ENCODE assay signal across 8 cellular contexts in genomic region chr12:54358620-54358944, GRCh38. TPM values are rescaled to one million over a fixed set of nuclear protein-coding genes. Genes with fewer than 3 reads are reported as not detected.
DNase-seq lines count a peak whose midpoint lies in the region; ATAC-seq, FAIRE-seq and TF ChIP-seq lines count a peak whose summit lies in the region.

No MANE protein-coding gene starts in this region.

- dilution Hi-C loops in keratinocyte (cut with MboI; ENCODE audit: extremely low pct_ligation_motif_present, low sequenced_read_pairs): no loop called here

- TF ChIP-seq POLR2A in HCT116 (IDR thresholded peaks at IDR 0.05; ENCODE audit: borderline replicate concordance, extremely low read depth, insufficient read depth, insufficient read length) (no peak), adrenal gland (IDR thresholded peaks at IDR 0.05) (no peak)

- no peaks in the 10 kb centered on the region for H3K9me1 ChIP-seq in keratinocyte (ENCODE audit: control insufficient read depth, extremely low read depth, insufficient read depth, low read length)

- H3K9me2 ChIP-seq in HCT116 (ENCODE audit: insufficient read depth): no peaks in the 10 kb centered on the region

- H3K79me2 ChIP-seq in HCT116 (ENCODE audit: insufficient read depth, low read length): no peaks in the 10 kb centered on the region
- no peaks in the 10 kb centered on the region for H3K79me2 ChIP-seq in keratinocyte (ENCODE audit: control insufficient read depth, insufficient read depth, low read length)

- peaks cover 3% of the 10 kb centered on the region for H3K36me3 Mint-ChIP-seq in activated CD4-positive, alpha-beta T cell treated with anti-CD3 and anti-CD28 coated beads, Interleukin-2, amount 10 ng/mL, durations not matched to agents 24 days and 14 days (ENCODE audit: low read depth)

- H4K20me1 ChIP-seq in HCT116 (ENCODE audit: insufficient read depth) (no peaks in the 10 kb centered on the region), keratinocyte (ENCODE audit: control insufficient read depth, extremely low read depth, insufficient read depth, low read length) (no peaks in the 10 kb centered on the region)

- TF ChIP-seq CTCF in HCT116 (IDR thresholded peaks at IDR 0.05 in 2 of 3, conservative IDR thresholded peaks at IDR 0.05 in 1 of 3; ENCODE audit: borderline replicate concordance in 1 of 3, insufficient read depth in 1 of 3, low read depth in 2 of 3, low read length in 2 of 3): no peak
- no peak for TF ChIP-seq CTCF in adrenal gland (IDR thresholded peaks at IDR 0.05)
- no peak for TF ChIP-seq CTCF in keratinocyte (optimal IDR thresholded peaks at IDR 0.05 in 1 of 3, IDR thresholded peaks at IDR 0.05 in 1 of 3, conservative IDR thresholded peaks at IDR 0.05 in 1 of 3; ENCODE audit: extremely low read depth in 1 of 3, insufficient read depth in 2 of 3, low read length in 3 of 3)

- H2AFZ ChIP-seq in HCT116 (ENCODE audit: low read depth, low read length, poor library complexity, severe bottlenecking) (no peak overlapping the region), keratinocyte (ENCODE audit: control insufficient read depth, low read length) (peak overlapping the region; percentile 92)

- H3K27ac ChIP-seq in HCT116 (ENCODE audit: low read depth, low read length): peak overlapping the region; percentile 61
- H3K27ac ChIP-seq in adrenal gland: peak overlapping the region in 3 of 5 donors; percentile 93 to 96 (median 96)
- peak overlapping the region; percentile 93 for H3K27ac ChIP-seq in keratinocyte (ENCODE audit: control insufficient read depth, insufficient read depth, low read length)
- H3K27ac ChIP-seq in substantia nigra (ENCODE audit: low read depth, low read length, poor library complexity, severe bottlenecking): peak overlapping the region; percentile 96

- intact Hi-C loops in HCT116 (cut with micrococcal nuclease): loop anchor here (2.0 kb wide), 1 partner anchor 72 kb away; no protein-coding TSS in a partner anchor
- intact Hi-C loops in adrenal gland (cut with DNase I): no loop called here
- intact Hi-C loops in activated CD4-positive, alpha-beta T cell treated with anti-CD3 and anti-CD28 coated beads, Interleukin-2, amount 10 ng/mL, durations not matched to agents 24 days and 14 days (cut with micrococcal nuclease): no loop called here

- CTCF ChIA-PET in HCT116 (lab: Charles Lee): interaction anchor here (0.8 to 3.3 kb wide), 17 partner anchors 10 to 341 kb away, joined by 3 to 27 read pairs (median 7); partner anchors contain the start of gene COPZ1

- H3K27me3 ChIP-seq in HCT116 (ENCODE audit: insufficient read depth, low read length) (no peaks in the 10 kb centered on the region), adrenal gland (no peaks in the 10 kb centered on the region), keratinocyte (ENCODE audit: control insufficient read depth, extremely low read depth, insufficient read depth, low read length) (no peaks in the 10 kb centered on the region)

- H3K9ac ChIP-seq in HCT116 (ENCODE audit: low read length) (peak overlapping the region; percentile 76), keratinocyte (ENCODE audit: control insufficient read depth, extremely low read depth, insufficient read depth, low read length) (peak overlapping the region; percentile 98)

- TSS peak; percentile 51 for BruUV-seq in HCT116 (replicated peaks; lab: Mats Ljungman, UMichigan)

- no peak overlapping the region for H3K27ac Mint-ChIP-seq in activated CD4-positive, alpha-beta T cell treated with anti-CD3 and anti-CD28 coated beads, Interleukin-2, amount 10 ng/mL, durations not matched to agents 24 days and 14 days

- H3K4me1 ChIP-seq in HCT116 (ENCODE audit: control insufficient read depth in 1 of 2, insufficient read depth in 2 of 2, low read length in 2 of 2) (peaks cover 26 to 36% of the 10 kb centered on the region in 2 experiments), adrenal gland (replicated peaks in 1 of 2) (peaks cover 14 to 26% of the 10 kb centered on the region in 2 donors), keratinocyte (ENCODE audit: control insufficient read depth, extremely low read depth, insufficient read depth, low read length) (peaks cover 25% of the 10 kb centered on the region)

- H3K36me3 ChIP-seq in HCT116 (ENCODE audit: control insufficient read depth in 1 of 2, insufficient read depth in 2 of 2, low read length in 2 of 2): no peaks in the 10 kb centered on the region
- no peaks in the 10 kb centered on the region for H3K36me3 ChIP-seq in adrenal gland (replicated peaks in 1 of 2)
- no peaks in the 10 kb centered on the region for H3K36me3 ChIP-seq in keratinocyte (ENCODE audit: control insufficient read depth in 2 of 2, extremely low read depth in 1 of 2, insufficient read depth in 2 of 2, low read length in 2 of 2)

- H3K4me3 ChIP-seq in HCT116 (replicated peaks in 1 of 2; ENCODE audit: low read depth in 1 of 2, low read length in 2 of 2) (peak overlapping the region; percentile 49 to 68), adrenal gland (peak overlapping the region; percentile 1 to 69 (median 54)), keratinocyte (ENCODE audit: control insufficient read depth in 2 of 3, extremely low read depth in 1 of 3, insufficient read depth in 2 of 3, low read depth in 1 of 3, low read length in 3 of 3) (peak overlapping the region; percentile 48 to 92 (median 88))

- ATAC-seq in HCT116: peak; percentile 0; the same call in 1 of the 2 replicates
- ATAC-seq in HG03354 (IDR thresholded peaks at IDR 0.05; ENCODE audit: poor library complexity, severe bottlenecking, unreplicated experiment): no peak

- no peak for TF ChIP-seq RAD21 in HCT116 (IDR thresholded peaks at IDR 0.05; ENCODE audit: low read depth)

- POLR2A ChIA-PET in HCT116 (lab: Charles Lee): interaction anchor here (0.7 to 2.1 kb wide), 10 partner anchors 12 to 107 kb away, joined by 3 to 14 read pairs (median 5); partner anchors contain the start of genes CBX5, COPZ1 and HNRNPA1

- H3K9me3 ChIP-seq in HCT116 (ENCODE audit: control insufficient read depth in 1 of 2, insufficient read depth in 1 of 2, low read depth in 1 of 2, low read length in 2 of 2) (no peaks in the 10 kb centered on the region), adrenal gland (replicated peaks in 1 of 3) (no peaks in the 10 kb centered on the region), keratinocyte (ENCODE audit: control insufficient read depth, low read depth, low read length) (no peaks in the 10 kb centered on the region)

- WGBS in adrenal gland, 4 donors: 2 to 7% (median 4%) methylated on average over 7 of the region's 7 CpGs

- no peaks in the 10 kb centered on the region for H3K9me3 Mint-ChIP-seq in activated CD4-positive, alpha-beta T cell treated with anti-CD3 and anti-CD28 coated beads, Interleukin-2, amount 10 ng/mL, durations not matched to agents 24 days and 14 days

- H3K27me3 Mint-ChIP-seq in activated CD4-positive, alpha-beta T cell treated with anti-CD3 and anti-CD28 coated beads, Interleukin-2, amount 10 ng/mL, durations not matched to agents 24 days and 14 days: no peaks in the 10 kb centered on the region

- FAIRE-seq in keratinocyte (lab: Jason Lieb, UNC): no peak

- RAD21 ChIA-PET in HCT116 (lab: Charles Lee; ENCODE audit: low non-redundant PET in 1 of 2, low total read pairs in 2 of 2, uncharacterized antibody in 2 of 2, unreplicated experiment in 2 of 2): interaction anchor here (0.6 to 1.2 kb wide), 4 partner anchors 11 to 361 kb away, joined by 3 to 5 read pairs (median 4); partner anchors contain the start of gene HNRNPA1 (in 1 of the 2)

- H3K4me2 ChIP-seq in HCT116 (ENCODE audit: low read length) (peak overlapping the region; percentile 97), keratinocyte (ENCODE audit: control insufficient read depth, extremely low read depth, insufficient read depth, low read depth, low read length) (peak overlapping the region; percentile 100)

- DNase-seq in HCT116 (ENCODE audit: low read depth, low spot score) (no peak), adrenal gland (no peak), keratinocyte (ENCODE audit: low read depth, low spot score) (no peak), substantia nigra (lab: John Stamatoyannopoulos, UW) (peak in 1 of 49 donors; percentile 60), cerebellum (ENCODE audit: low spot score) (no peak), NCI-H2107 treated with DMSO at 0.1 percent for 48 hours (lab: John Stamatoyannopoulos, UW; ENCODE audit: unreplicated experiment) (no peak)
- no peak for DNase-seq in activated CD4-positive, alpha-beta T cell treated with anti-CD3 and anti-CD28 coated beads, Interleukin-2, amount 10 ng/mL, durations not matched to agents 24 days and 14 days

- no peak overlapping the region for H3K4me3 Mint-ChIP-seq in activated CD4-positive, alpha-beta T cell treated with anti-CD3 and anti-CD28 coated beads, Interleukin-2, amount 10 ng/mL, durations not matched to agents 24 days and 14 days

- peaks cover 23% of the 10 kb centered on the region for H3K4me1 Mint-ChIP-seq in activated CD4-positive, alpha-beta T cell treated with anti-CD3 and anti-CD28 coated beads, Interleukin-2, amount 10 ng/mL, durations not matched to agents 24 days and 14 days

RNA-seq across cellular contexts. Expression of gene GPR84, which starts 5.7 kb away (rescaled TPM):
- total RNA-seq in HCT116 (2021; ENCODE audit: unreplicated experiment): not detected
- 0.05 and 0.17 TPM in 2 replicates for polyA plus RNA-seq in HCT116 (2012)
- total RNA-seq in adrenal gland: 1 to 10 TPM in 5 of 8 donors, under 1 TPM in 3; 0.18 to 6.8 (median 1.3) TPM
- 1 to 10 TPM in 1 of 3 donors, under 1 TPM in 2; 0.56 to 1.3 (median 0.93) TPM for polyA plus RNA-seq in adrenal gland
- 0.08 to 0.17 TPM (median 0.12 TPM) in 3 replicates for polyA plus RNA-seq in keratinocyte
- polyA plus RNA-seq in keratinocyte (2011; ENCODE audit: low read depth): 0.39 TPM
- not detected in 2 replicates for polyA plus RNA-seq in keratinocyte (2011; cell fraction: cytosol; rRNA removed)
- 1.2 and 1.7 TPM in 2 replicates for polyA plus RNA-seq in keratinocyte (2011; cell fraction: nucleus; rRNA removed)
- polyA plus RNA-seq in keratinocyte (2012; ENCODE audit: low replicate concordance): 0.07 and 0.93 TPM in 2 replicates
- polyA minus RNA-seq in keratinocyte: 0.70 TPM in 1 of 3 replicates, not detected in the others
- polyA minus RNA-seq in keratinocyte (2011; cell fraction: cytosol; rRNA and poly(A)+ RNA removed): not detected
- 0.21 and 0.39 TPM in 2 replicates for polyA minus RNA-seq in keratinocyte (2011; cell fraction: nucleus; rRNA and poly(A)+ RNA removed)
- total RNA-seq in cerebellum: 0.36 TPM
- 1.5 TPM in 2 replicates for total RNA-seq in activated CD4-positive, alpha-beta T cell treated with anti-CD3 and anti-CD28 coated beads, Interleukin-2, amount 10 ng/mL, durations not matched to agents 24 days and 14 days

RNA-seq across cellular contexts. Expression of gene ZNF385A, which starts 26.0 kb away (rescaled TPM):
- total RNA-seq in HCT116 (2021; ENCODE audit: unreplicated experiment): 34.7 TPM
- polyA plus RNA-seq in HCT116 (2012): 32.1 and 34.1 TPM in 2 replicates
- 10 to 100 TPM in 6 of 8 donors, 1 to 10 TPM in 2; 6.5 to 38.2 (median 13.1) TPM for total RNA-seq in adrenal gland
- polyA plus RNA-seq in adrenal gland: 10 to 100 TPM in 2 of 3 donors, 1 to 10 TPM in 1; 2.7 to 28.0 (median 24.3) TPM
- polyA plus RNA-seq in keratinocyte: 11.4 to 20.1 TPM (median 13.3 TPM) in 3 replicates
- 64.8 TPM for polyA plus RNA-seq in keratinocyte (2011; ENCODE audit: low read depth)
- polyA plus RNA-seq in keratinocyte (2011; cell fraction: cytosol; rRNA removed): 18.1 and 42.4 TPM in 2 replicates
- polyA plus RNA-seq in keratinocyte (2011; cell fraction: nucleus; rRNA removed): 25.2 and 35.8 TPM in 2 replicates
- polyA plus RNA-seq in keratinocyte (2012; ENCODE audit: low replicate concordance): 77.0 and 80.7 TPM in 2 replicates
- polyA minus RNA-seq in keratinocyte: 16.2 to 88.2 TPM (median 23.5 TPM) in 3 replicates
- polyA minus RNA-seq in keratinocyte (2011; cell fraction: cytosol; rRNA and poly(A)+ RNA removed): 58.1 TPM
- 26.4 and 36.5 TPM in 2 replicates for polyA minus RNA-seq in keratinocyte (2011; cell fraction: nucleus; rRNA and poly(A)+ RNA removed)
- total RNA-seq in cerebellum: 1.7 TPM
- total RNA-seq in activated CD4-positive, alpha-beta T cell treated with anti-CD3 and anti-CD28 coated beads, Interleukin-2, amount 10 ng/mL, durations not matched to agents 24 days and 14 days: 0.84 and 1.2 TPM in 2 replicates

RNA-seq across cellular contexts. Expression of gene COPZ1, which starts 33.7 kb away (rescaled TPM):
- total RNA-seq in HCT116 (2021; ENCODE audit: unreplicated experiment) (191 TPM), adrenal gland (100 to 1,000 TPM in 7 of 8 donors, 10 to 100 TPM in 1; 95.2 to 183 (median 152) TPM), cerebellum (52.3 TPM)
- 169 and 175 TPM in 2 replicates for polyA plus RNA-seq in HCT116 (2012)
- polyA plus RNA-seq in adrenal gland (100 to 1,000 TPM in 1 of 3 donors, 10 to 100 TPM in 2; 54.7 to 252 (median 80.9) TPM), keratinocyte (208 to 280 TPM (median 237 TPM) in 3 replicates)
- 136 TPM for polyA plus RNA-seq in keratinocyte (2011; ENCODE audit: low read depth)
- polyA plus RNA-seq in keratinocyte (2011; cell fraction: cytosol; rRNA removed): 168 and 272 TPM in 2 replicates
- 102 and 115 TPM in 2 replicates for polyA plus RNA-seq in keratinocyte (2011; cell fraction: nucleus; rRNA removed)
- polyA plus RNA-seq in keratinocyte (2012; ENCODE audit: low replicate concordance): 182 and 216 TPM in 2 replicates
- polyA minus RNA-seq in keratinocyte: 51.4 to 134 TPM (median 129 TPM) in 3 replicates
- 164 TPM for polyA minus RNA-seq in keratinocyte (2011; cell fraction: cytosol; rRNA and poly(A)+ RNA removed)
- 44.7 and 81.6 TPM in 2 replicates for polyA minus RNA-seq in keratinocyte (2011; cell fraction: nucleus; rRNA and poly(A)+ RNA removed)
- 116 and 121 TPM in 2 replicates for total RNA-seq in activated CD4-positive, alpha-beta T cell treated with anti-CD3 and anti-CD28 coated beads, Interleukin-2, amount 10 ng/mL, durations not matched to agents 24 days and 14 days

RNA-seq across cellular contexts. Expression of gene NFE2, which starts 57.8 kb away (rescaled TPM):
- total RNA-seq in HCT116 (2021; ENCODE audit: unreplicated experiment) (1.3 TPM), adrenal gland (under 1 TPM in 2 of 8 donors, not detected in 6; 0.47 to 0.72 TPM), cerebellum (1.3 TPM)
- 0.69 and 0.81 TPM in 2 replicates for polyA plus RNA-seq in HCT116 (2012)
- polyA plus RNA-seq in adrenal gland (under 1 TPM; 0.13 to 0.80 (median 0.34) TPM), keratinocyte (0.09 to 0.42 TPM (median 0.25 TPM) in 3 replicates)
- polyA plus RNA-seq in keratinocyte (2011; ENCODE audit: low read depth): not detected
- 0.16 and 0.19 TPM in 2 replicates for polyA plus RNA-seq in keratinocyte (2011; cell fraction: cytosol; rRNA removed)
- 0.20 and 0.22 TPM in 2 replicates for polyA plus RNA-seq in keratinocyte (2011; cell fraction: nucleus; rRNA removed)
- 0.06 and 0.17 TPM in 2 replicates for polyA plus RNA-seq in keratinocyte (2012; ENCODE audit: low replicate concordance)
- polyA minus RNA-seq in keratinocyte: 0.10 TPM in 1 of 3 replicates, not detected in the others
- not detected for polyA minus RNA-seq in keratinocyte (2011; cell fraction: cytosol; rRNA and poly(A)+ RNA removed)
- not detected in 2 replicates for polyA minus RNA-seq in keratinocyte (2011; cell fraction: nucleus; rRNA and poly(A)+ RNA removed)
- not detected in 2 replicates for total RNA-seq in activated CD4-positive, alpha-beta T cell treated with anti-CD3 and anti-CD28 coated beads, Interleukin-2, amount 10 ng/mL, durations not matched to agents 24 days and 14 days
